In the genomic region with DNA sequence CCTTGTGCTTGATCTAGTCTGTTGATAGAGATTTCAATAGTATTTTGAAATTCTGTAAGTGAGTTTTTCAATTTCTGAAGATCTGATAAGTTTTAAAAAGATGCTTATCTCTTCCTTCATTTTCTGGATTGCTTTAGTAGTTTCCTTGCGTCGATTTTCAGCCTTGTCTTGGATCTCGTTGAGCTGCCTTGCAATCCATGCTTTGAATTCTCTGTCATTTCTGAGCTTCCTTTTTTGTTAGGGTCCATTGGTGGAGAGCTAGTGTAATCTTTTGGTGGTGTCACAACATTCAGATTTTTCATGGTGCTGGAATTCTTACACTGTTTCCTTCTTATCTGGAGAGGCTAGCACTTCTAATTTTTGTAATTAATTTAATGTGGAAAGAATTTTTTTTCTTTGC, we compare ENCODE assay signal across 1 cellular context.
TF ChIP-seq lines count a peak whose summit lies in the region.

No MANE protein-coding gene starts in this region.

TF ChIP-seq in SK-N-SH, 30 proteins besides CTCF, POLR2A, EP300 and RAD21:
- TF ChIP-seq REST (IDR thresholded peaks at IDR 0.05; ENCODE audit: low read depth, low read length) (no peak), MEF2A (IDR thresholded peaks at IDR 0.05; ENCODE audit: borderline replicate concordance, low read depth) (no peak), GABPA (IDR thresholded peaks at IDR 0.05; ENCODE audit: low read depth) (no peak), PBX3 (IDR thresholded peaks at IDR 0.05) (no peak), MXI1 (IDR thresholded peaks at IDR 0.05; ENCODE audit: low read depth, low read length) (no peak), SMC3 (IDR thresholded peaks at IDR 0.05; ENCODE audit: low read depth, low read length) (no peak), USF1 (IDR thresholded peaks at IDR 0.05; ENCODE audit: borderline replicate concordance, low read depth) (no peak), MAX (IDR thresholded peaks at IDR 0.05; ENCODE audit: low read depth) (no peak), ELF1 (IDR thresholded peaks at IDR 0.05) (no peak), GATA2 (CRISPR knock-in tag; IDR thresholded peaks at IDR 0.05) (no peak)
- TF ChIP-seq, protein P1, sequence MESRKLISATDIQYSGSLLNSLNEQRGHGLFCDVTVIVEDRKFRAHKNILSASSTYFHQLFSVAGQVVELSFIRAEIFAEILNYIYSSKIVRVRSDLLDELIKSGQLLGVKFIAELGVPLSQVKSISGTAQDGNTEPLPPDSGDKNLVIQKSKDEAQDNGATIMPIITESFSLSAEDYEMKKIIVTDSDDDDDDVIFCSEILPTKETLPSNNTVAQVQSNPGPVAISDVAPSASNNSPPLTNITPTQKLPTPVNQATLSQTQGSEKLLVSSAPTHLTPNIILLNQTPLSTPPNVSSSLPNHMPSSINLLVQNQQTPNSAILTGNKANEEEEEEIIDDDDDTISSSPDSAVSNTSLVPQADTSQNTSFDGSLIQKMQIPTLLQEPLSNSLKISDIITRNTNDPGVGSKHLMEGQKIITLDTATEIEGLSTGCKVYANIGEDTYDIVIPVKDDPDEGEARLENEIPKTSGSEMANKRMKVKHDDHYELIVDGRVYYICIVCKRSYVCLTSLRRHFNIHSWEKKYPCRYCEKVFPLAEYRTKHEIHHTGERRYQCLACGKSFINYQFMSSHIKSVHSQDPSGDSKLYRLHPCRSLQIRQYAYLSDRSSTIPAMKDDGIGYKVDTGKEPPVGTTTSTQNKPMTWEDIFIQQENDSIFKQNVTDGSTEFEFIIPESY (IDR thresholded peaks at IDR 0.05; ENCODE audit: borderline replicate concordance, low read depth), result no peak
- TF ChIP-seq, protein P2, sequence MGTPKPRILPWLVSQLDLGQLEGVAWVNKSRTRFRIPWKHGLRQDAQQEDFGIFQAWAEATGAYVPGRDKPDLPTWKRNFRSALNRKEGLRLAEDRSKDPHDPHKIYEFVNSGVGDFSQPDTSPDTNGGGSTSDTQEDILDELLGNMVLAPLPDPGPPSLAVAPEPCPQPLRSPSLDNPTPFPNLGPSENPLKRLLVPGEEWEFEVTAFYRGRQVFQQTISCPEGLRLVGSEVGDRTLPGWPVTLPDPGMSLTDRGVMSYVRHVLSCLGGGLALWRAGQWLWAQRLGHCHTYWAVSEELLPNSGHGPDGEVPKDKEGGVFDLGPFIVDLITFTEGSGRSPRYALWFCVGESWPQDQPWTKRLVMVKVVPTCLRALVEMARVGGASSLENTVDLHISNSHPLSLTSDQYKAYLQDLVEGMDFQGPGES (IDR thresholded peaks at IDR 0.05; ENCODE audit: low read depth, low read length), result no peak
